Comparison of ENCODE assay signal across 17 cellular contexts in genomic region chr3:105620236-105620635, GRCh38.
DNase-seq lines count a peak whose midpoint lies in the region; TF ChIP-seq lines count a peak whose summit lies in the region.
"Had no signal": no experiment of that assay in that cellular context is flagged by ENCODE, and none has a peak within 500 bp of the region (broad histone marks: within the 10 kb centered on the region; RNA-seq: fewer than 3 reads in every experiment).

No MANE protein-coding gene starts in this region.

- intact Hi-C loops in mammary epithelial cell (cut with micrococcal nuclease) = no loop called here

- H3K27ac ChIP-seq in SU-DHL-6 (ENCODE audit: low read depth, low read length) (no peak overlapping the region), mammary epithelial cell (ENCODE audit: insufficient read depth, low read depth, low read length) (no peak overlapping the region)
- H3K27ac ChIP-seq: BLaER1 had no signal

- no TSS peak for BruUV-seq in mammary epithelial cell (replicated peaks; lab: Mats Ljungman, UMichigan)

- TF ChIP-seq CTCF in SU-DHL-6 (IDR thresholded peaks at IDR 0.05; ENCODE audit: insufficient read depth, low read length, poor library complexity, severe bottlenecking) (no peak), mammary epithelial cell (conservative IDR thresholded peaks at IDR 0.05 in 1 of 2, IDR thresholded peaks at IDR 0.05 in 1 of 2; ENCODE audit: extremely low read depth in 1 of 2, insufficient read depth in 1 of 2, low read depth in 1 of 2, low read length in 2 of 2) (no peak)

- H3K4me1 ChIP-seq in mammary epithelial cell (ENCODE audit: insufficient read depth, low read length) = no peaks in the 10 kb centered on the region
- H3K4me1 ChIP-seq: BLaER1 had no signal

- DNase-seq in H4 (ENCODE audit: low spot score) (peak; percentile 29), M059J (ENCODE audit: low read depth) (peak; percentile 68), mammary epithelial cell (no peak), SKM-1 treated with dmso at 0.1 percent for 144 hours (lab: John Stamatoyannopoulos, UW; ENCODE audit: unreplicated experiment) (no peak), D341Med (ENCODE audit: low spot score) (no peak)
- DNase-seq: 8988T; ACHN; BE2C; C1 segment of cervical spinal cord; CD4-positive, alpha-beta memory T cell; CD4-positive, CD25-positive, alpha-beta regulatory T cell; CD8-positive, alpha-beta memory T cell; COR-L47; DMS79 treated with DMSO at 0.1 percent for 48 hours; GF-D8 had no signal

- H4K20me1 ChIP-seq in SU-DHL-6 (ENCODE audit: low read depth, low read length) (no peaks in the 10 kb centered on the region), mammary epithelial cell (ENCODE audit: insufficient read depth, low read length) (no peaks in the 10 kb centered on the region)
- H4K20me1 ChIP-seq: BLaER1 had no signal

- WGBS in mammary epithelial cell (ENCODE audit: low coverage, missing lambda C conversion rate) = 93% methylated on average over 2 of the region's 2 CpGs

- CTCF ChIA-PET in mammary epithelial cell (lab: Charles Lee; ENCODE audit: low non-redundant PET) = no interaction called here

- no peaks in the 10 kb centered on the region for H3F3A ChIP-seq in SU-DHL-6 (ENCODE audit: insufficient read depth)

- H2AFZ ChIP-seq in SU-DHL-6 (ENCODE audit: low read depth, low read length, severe bottlenecking) = peak overlapping the region; percentile 66
- H2AFZ ChIP-seq in mammary epithelial cell (ENCODE audit: low read depth, low read length) = no peak overlapping the region

- H3K9me3 ChIP-seq in SU-DHL-6 (ENCODE audit: insufficient read depth, low read length) (no peaks in the 10 kb centered on the region), mammary epithelial cell (replicated peaks; ENCODE audit: insufficient read depth, low read length) (no peaks in the 10 kb centered on the region)
- H3K9me3 ChIP-seq: BE2C, BLaER1 had no signal

- in situ Hi-C loops in mammary epithelial cell (cut with MboI; ENCODE audit: low sequenced_read_pairs in 2 of 2) = no loop called here

- no peak overlapping the region for H3K9ac ChIP-seq in SU-DHL-6 (ENCODE audit: low read length)
- no peak overlapping the region for H3K9ac ChIP-seq in mammary epithelial cell (ENCODE audit: insufficient read depth, low read length)
- H3K9ac ChIP-seq: BLaER1 had no signal

- no peaks in the 10 kb centered on the region for H3K79me2 ChIP-seq in SU-DHL-6 (ENCODE audit: insufficient read depth, low read length)
- no peaks in the 10 kb centered on the region for H3K79me2 ChIP-seq in mammary epithelial cell (ENCODE audit: insufficient read depth, low read length)

- H3K4me2 ChIP-seq in SU-DHL-6 (ENCODE audit: low read depth, low read length, poor library complexity, severe bottlenecking) = no peak overlapping the region
- no peak overlapping the region for H3K4me2 ChIP-seq in mammary epithelial cell (ENCODE audit: insufficient read depth, low read depth, low read length)
- H3K4me2 ChIP-seq: BLaER1 had no signal

- H3K9me2 ChIP-seq in SU-DHL-6 (replicated peaks; ENCODE audit: insufficient read depth, low read length) = no peaks in the 10 kb centered on the region

- H3K4me3 ChIP-seq in SU-DHL-6 (ENCODE audit: insufficient read depth, low read length, poor library complexity, severe bottlenecking) = no peak overlapping the region
- H3K4me3 ChIP-seq in mammary epithelial cell (replicated peaks in 1 of 3; ENCODE audit: insufficient read depth in 1 of 3, low read depth in 2 of 3, low read length in 3 of 3) = no peak overlapping the region
- H3K4me3 ChIP-seq: BLaER1 had no signal

- H3K27me3 ChIP-seq in SU-DHL-6 (ENCODE audit: low read length) = no peaks in the 10 kb centered on the region
- no peaks in the 10 kb centered on the region for H3K27me3 ChIP-seq in mammary epithelial cell (ENCODE audit: insufficient read depth, low read length)
- H3K27me3 ChIP-seq: BE2C, BLaER1 had no signal

- H3K36me3 ChIP-seq in SU-DHL-6 (ENCODE audit: low read length) (no peaks in the 10 kb centered on the region), mammary epithelial cell (ENCODE audit: insufficient read depth, low read length) (no peaks in the 10 kb centered on the region)
- H3K36me3 ChIP-seq: BE2C, BLaER1 had no signal

- dilution Hi-C loops in mammary epithelial cell (cut with HindIII; ENCODE audit: low sequenced_read_pairs) = no loop called here

Comparison
In these comparisons a context has a peak if more than half of its experiments do, and no peak if none do; other contexts are left out.
1. DNase-seq: peak in H4 (single experiment) and M059J (single experiment); none in mammary epithelial cell (single experiment), SKM-1 treated with dmso at 0.1 percent for 144 hours (single experiment) and D341Med (single experiment).